35 cellular contexts compared by ENCODE assay signal in genomic region chr9:89787595-89787994, GRCh38.
"Had no signal": no experiment of that assay in that cellular context is flagged by ENCODE, and none has a peak within 500 bp of the region (broad histone marks: within the 10 kb centered on the region; RNA-seq: fewer than 3 reads in every experiment).

No MANE protein-coding gene starts in this region.

- H3K9me3 ChIP-seq: MG63 had no signal

- H3K27ac ChIP-seq: KMS-11 had no signal

- H3K36me3 ChIP-seq: MG63 had no signal

- H3K4me3 ChIP-seq: MG63 had no signal

- DNase-seq: Karpas-422, Kasumi-1, MG63, MM.1S, MV-4-11, NCI-H1048, NCI-H1092, NCI-H1092 treated with DMSO at 0.1 percent for 48 hours, NCI-H1105, NCI-H1105 treated with DMSO at 0.1 percent for 48 hours, NCI-H1417, NCI-H1417 treated with DMSO at 0.1 percent for 48 hours, NCI-H1436, NCI-H1436 treated with DMSO at 0.1 percent for 48 hours, NCI-H146, NCI-H1694, NCI-H1694 treated with DMSO at 0.1 percent for 48 hours, NCI-H187, NCI-H187 treated with DMSO at 0.1 percent for 48 hours, NCI-H1930, NCI-H2029, NCI-H2029 treated with DMSO at 0.1 percent for 48 hours, NCI-H2081, NCI-H2081 treated with DMSO at 0.1 percent for 48 hours, NCI-H2107, NCI-H2171, NCI-H2171 treated with DMSO at 0.1 percent for 48 hours, NCI-H2227 treated with DMSO at 0.1 percent for 48 hours, NCI-H226, NCI-H345, NCI-H446, NCI-H446 treated with DMSO at 0.1 percent for 48 hours, NCI-H510A, NCI-H510A treated with DMSO at 0.1 percent for 48 hours had no signal

- H3K27me3 ChIP-seq: MG63 had no signal
